In genomic region chr22:45576273-45576625, GRCh38 we compare ENCODE assay signal across 32 cellular contexts.
"Had no signal": no experiment of that assay in that cellular context is flagged by ENCODE, and none has a peak within 500 bp of the region (broad histone marks: within the 10 kb centered on the region; RNA-seq: fewer than 3 reads in every experiment).

No MANE protein-coding gene starts in this region.

- H3K27ac ChIP-seq: brain microvascular endothelial cell, WERI-Rb-1 had no signal

- H3K36me3 ChIP-seq: brain microvascular endothelial cell, WERI-Rb-1 had no signal

- H3K27me3 ChIP-seq: brain microvascular endothelial cell, MG63 had no signal

- H3K27ac Mint-ChIP-seq: activated CD4-positive, alpha-beta memory T cell treated with anti-CD3 and anti-CD28 coated beads, Interleukin-2, amount 10 ng/mL, durations not matched to agents 7 days and 5 days; activated CD8-positive, alpha-beta memory T cell treated with anti-CD3 and anti-CD28 coated beads, Interleukin-2, amount 10 ng/mL, durations not matched to agents 7 days and 5 days; activated naive CD4-positive, alpha-beta T cell treated with anti-CD3 and anti-CD28 coated beads, Interleukin-2, amount 10 ng/mL, durations not matched to agents 7 days and 5 days; activated naive CD8-positive, alpha-beta T cell; activated naive CD8-positive, alpha-beta T cell treated with anti-CD3 and anti-CD28 coated beads, Interleukin-2, amount 50 U/mL, for 24 hours had no signal

- H3K36me3 Mint-ChIP-seq: activated CD8-positive, alpha-beta memory T cell treated with anti-CD3 and anti-CD28 coated beads, Interleukin-2, amount 10 ng/mL, durations not matched to agents 7 days and 5 days; activated naive CD4-positive, alpha-beta T cell treated with anti-CD3 and anti-CD28 coated beads, Interleukin-2, amount 10 ng/mL, durations not matched to agents 7 days and 5 days; activated naive CD8-positive, alpha-beta T cell had no signal

- H3K4me1 Mint-ChIP-seq: activated naive CD4-positive, alpha-beta T cell treated with anti-CD3 and anti-CD28 coated beads, Interleukin-2, amount 10 ng/mL, durations not matched to agents 7 days and 5 days; activated naive CD8-positive, alpha-beta T cell treated with anti-CD3 and anti-CD28 coated beads, Interleukin-2, amount 50 U/mL, for 24 hours had no signal

- ATAC-seq: activated CD8-positive, alpha-beta memory T cell treated with anti-CD3 and anti-CD28 coated beads, Interleukin-2, amount 10 ng/mL, durations not matched to agents 7 days and 5 days; activated naive CD8-positive, alpha-beta T cell treated with anti-CD3 and anti-CD28 coated beads, Interleukin-2, amount 50 U/mL, for 24 hours had no signal

- DNase-seq: activated CD4-positive, alpha-beta memory T cell treated with anti-CD3 and anti-CD28 coated beads, Interleukin-2, amount 10 ng/mL, durations not matched to agents 7 days and 5 days; activated CD4-positive, alpha-beta T cell treated with anti-CD3 and anti-CD28 coated beads for 1 hour; activated CD4-positive, alpha-beta T cell treated with anti-CD3 and anti-CD28 coated beads for 48 hours; activated CD4-positive, CD25-positive, alpha-beta regulatory T cell; activated CD8-positive, alpha-beta memory T cell treated with anti-CD3 and anti-CD28 coated beads for 24 hours; activated CD8-positive, alpha-beta memory T cell treated with anti-CD3 and anti-CD28 coated beads, Interleukin-2, amount 10 ng/mL, durations not matched to agents 7 days and 5 days; activated CD8-positive, alpha-beta memory T cell treated with anti-CD3 and anti-CD28 coated beads, Interleukin-2, amount 50 U/mL, for 48 hours; activated effector memory CD4-positive, alpha-beta T cell treated with Interleukin-2 at 50 U/mL for 16 hours; activated naive CD4-positive, alpha-beta T cell treated with anti-CD3 and anti-CD28 coated beads, Interleukin-2, amount 10 ng/mL, durations not matched to agents 7 days and 5 days; activated naive CD8-positive, alpha-beta T cell treated with anti-CD3 and anti-CD28 coated beads, Interleukin-2, amount 50 U/mL, for 24 hours; activated T-cell treated with anti-CD3 and anti-CD28 coated beads, Interleukin-2, amount 50 U/mL, for 48 hours; anterior cingulate cortex; brain microvascular endothelial cell; central memory CD4-positive, alpha-beta T cell; Karpas-422; KBM-7; MG63; NCI-H1048; NCI-H1436 treated with DMSO at 0.1 percent for 48 hours; NCI-H1694 treated with DMSO at 0.1 percent for 48 hours; NCI-H2029; NCI-H345; NCI-H524 treated with DMSO at 0.1 percent for 48 hours; NK-92 treated with Interleukin-12 subunit alpha and Interleukin-12 subunit beta, amount 100 ng/mL, for 24 hours; OCI-M1; Right ventricle myocardium superior; SW 1271; T-helper 1 cell; T-helper 2 cell; T-helper 9 cell; WERI-Rb-1 had no signal

- H3K4me3 ChIP-seq: MG63 had no signal

- H3K4me3 Mint-ChIP-seq: activated CD4-positive, alpha-beta memory T cell treated with anti-CD3 and anti-CD28 coated beads, Interleukin-2, amount 10 ng/mL, durations not matched to agents 7 days and 5 days; activated CD8-positive, alpha-beta memory T cell treated with anti-CD3 and anti-CD28 coated beads, Interleukin-2, amount 10 ng/mL, durations not matched to agents 7 days and 5 days; activated naive CD4-positive, alpha-beta T cell treated with anti-CD3 and anti-CD28 coated beads, Interleukin-2, amount 10 ng/mL, durations not matched to agents 7 days and 5 days; activated naive CD8-positive, alpha-beta T cell; activated naive CD8-positive, alpha-beta T cell treated with anti-CD3 and anti-CD28 coated beads, Interleukin-2, amount 50 U/mL, for 24 hours had no signal

- H3K9me3 Mint-ChIP-seq: activated naive CD4-positive, alpha-beta T cell treated with anti-CD3 and anti-CD28 coated beads, Interleukin-2, amount 10 ng/mL, durations not matched to agents 7 days and 5 days had no signal

- H3K27me3 Mint-ChIP-seq: activated CD8-positive, alpha-beta memory T cell treated with anti-CD3 and anti-CD28 coated beads, Interleukin-2, amount 10 ng/mL, durations not matched to agents 7 days and 5 days had no signal
